8 cellular contexts compared by ENCODE assay signal in genomic region chr22:41237707-41238569, GRCh38. TPM values are rescaled to one million over a fixed set of nuclear protein-coding genes. Genes with fewer than 3 reads are reported as not detected.
DNase-seq lines count a peak whose midpoint lies in the region; ATAC-seq and TF ChIP-seq lines count a peak whose summit lies in the region.

No MANE protein-coding gene starts in this region.

- H3K9me3 Mint-ChIP-seq in naive thymus-derived CD8-positive, alpha-beta T cell: no peaks in the 10 kb centered on the region

- H3K27ac Mint-ChIP-seq in naive thymus-derived CD8-positive, alpha-beta T cell: peak overlapping the region in 3 of 10 donors; percentile 64 to 79 (median 67)

- peak; percentile 89 for TF ChIP-seq CTCF in GM10266 (IDR thresholded peaks at IDR 0.05; ENCODE audit: control insufficient read depth, insufficient read depth, low read depth, missing control alignments)
- peak; percentile 8 to 30 for TF ChIP-seq CTCF in fibroblast of lung (conservative IDR thresholded peaks at IDR 0.05 in 1 of 2, IDR thresholded peaks at IDR 0.05 in 1 of 2; ENCODE audit: low read depth in 1 of 2, low read length in 2 of 2)

- peak; percentile 94 for DNase-seq in GM10266 (ENCODE audit: extremely low spot score)
- peak; percentile 32 for DNase-seq in NCI-H774 (lab: John Stamatoyannopoulos, UW)
- peak; percentile 86 for DNase-seq in activated T-cell treated with anti-CD3 and anti-CD28 coated beads, Interleukin-2, amount 50 U/mL, for 1 hour
- peak; percentile 40 to 41 for DNase-seq in fibroblast of lung (ENCODE audit: low read depth in 2 of 2)
- peak in 9 of 10 donors; percentile 71 to 89 (median 82) for DNase-seq in naive thymus-derived CD8-positive, alpha-beta T cell
- DNase-seq in stimulated activated naive CD4-positive, alpha-beta T cell (lab: John Stamatoyannopoulos, UW): peak; percentile 70 to 86 (median 75)

- POLR2A ChIA-PET in naive thymus-derived CD8-positive, alpha-beta T cell (lab: Charles Lee): interaction anchor here (0.6 to 2.8 kb wide), 18 partner anchors 9 to 315 kb away, joined by 3 to 18 read pairs (median 4); partner anchors contain the start of genes EP300, RANGAP1, RBX1 and TEF

- ATAC-seq in HG02642 (IDR thresholded peaks at IDR 0.05; ENCODE audit: poor library complexity, unreplicated experiment) (peak; percentile 70), HG03139 (IDR thresholded peaks at IDR 0.05; ENCODE audit: unreplicated experiment) (no peak)
- peak; percentile 96 to 97 for ATAC-seq in naive thymus-derived CD8-positive, alpha-beta T cell

- peaks cover 3 to 17% (median 5%) of the 10 kb centered on the region in 4 donors for H3K4me1 Mint-ChIP-seq in naive thymus-derived CD8-positive, alpha-beta T cell

- no peak overlapping the region for H3K9ac ChIP-seq in fibroblast of lung (ENCODE audit: insufficient read depth, low read length)

- no peaks in the 10 kb centered on the region for H3K4me1 ChIP-seq in fibroblast of lung (ENCODE audit: control insufficient read depth, extremely low read depth, insufficient read depth, low read length)

- H3K4me2 ChIP-seq in fibroblast of lung (ENCODE audit: extremely low read depth, insufficient read depth, low read length): peak overlapping the region; percentile 41

- peaks cover 0 to 2% (median 0%) of the 10 kb centered on the region in 3 donors for H3K36me3 Mint-ChIP-seq in naive thymus-derived CD8-positive, alpha-beta T cell

- H3K9me3 ChIP-seq in fibroblast of lung (ENCODE audit: control insufficient read depth, insufficient read depth, low read depth, low read length): no peaks in the 10 kb centered on the region

- H3K36me3 ChIP-seq in fibroblast of lung (ENCODE audit: control insufficient read depth, insufficient read depth, low read length): no peaks in the 10 kb centered on the region

- H4K20me1 ChIP-seq in fibroblast of lung (ENCODE audit: control insufficient read depth, extremely low read depth, insufficient read depth, low read length): no peaks in the 10 kb centered on the region

- peak overlapping the region; percentile 30 for H2AFZ ChIP-seq in fibroblast of lung (ENCODE audit: low read length)

- H3K4me3 Mint-ChIP-seq in naive thymus-derived CD8-positive, alpha-beta T cell: peak overlapping the region in 9 of 10 donors; percentile 50 to 81 (median 71)

- H3K79me2 ChIP-seq in fibroblast of lung (ENCODE audit: control insufficient read depth, insufficient read depth, low read length): no peaks in the 10 kb centered on the region

- no peaks in the 10 kb centered on the region for H3K27me3 ChIP-seq in fibroblast of lung (ENCODE audit: control insufficient read depth, insufficient read depth, low read length)

- H3K27ac ChIP-seq in fibroblast of lung (ENCODE audit: insufficient read depth, low read length): no peak overlapping the region

- peak overlapping the region in 2 of 4 experiments; percentile 6 to 25 for H3K4me3 ChIP-seq in fibroblast of lung (replicated peaks in 1 of 4; ENCODE audit: control extremely low read depth in 1 of 4, insufficient read depth in 1 of 4, low read depth in 3 of 4, low read length in 4 of 4)

- no peaks in the 10 kb centered on the region for H3K27me3 Mint-ChIP-seq in naive thymus-derived CD8-positive, alpha-beta T cell

RNA-seq across cellular contexts. Expression of gene CHADL, which starts 2.8 kb away (rescaled TPM):
- 2.1 and 3.1 TPM in 2 replicates for total RNA-seq in fibroblast of lung
- polyA plus RNA-seq in fibroblast of lung: 0.10 and 0.14 TPM in 2 replicates
- 0.24 and 0.45 TPM in 2 replicates for polyA plus RNA-seq in fibroblast of lung (2012)
- polyA minus RNA-seq in fibroblast of lung (ENCODE audit: low replicate concordance): 0.51 TPM in 1 of 2 replicates, not detected in the other
- total RNA-seq in naive thymus-derived CD8-positive, alpha-beta T cell: under 1 TPM; 0.83 to 0.85 TPM
- polyA plus RNA-seq in naive thymus-derived CD8-positive, alpha-beta T cell: 1 to 10 TPM in 2 of 3 donors, under 1 TPM in 1; 0.49 to 1.7 (median 1.3) TPM

RNA-seq across cellular contexts. Expression of gene L3MBTL2, which starts 32.8 kb away (rescaled TPM):
- 15.4 and 16.0 TPM in 2 replicates for total RNA-seq in fibroblast of lung
- polyA plus RNA-seq in fibroblast of lung: 19.3 and 27.7 TPM in 2 replicates
- polyA plus RNA-seq in fibroblast of lung (2012): 14.9 and 22.4 TPM in 2 replicates
- polyA minus RNA-seq in fibroblast of lung (ENCODE audit: low replicate concordance): 33.3 and 48.8 TPM in 2 replicates
- total RNA-seq in naive thymus-derived CD8-positive, alpha-beta T cell: 10 to 100 TPM; 42.2 to 44.2 TPM
- 10 to 100 TPM; 27.5 to 39.9 (median 34.0) TPM for polyA plus RNA-seq in naive thymus-derived CD8-positive, alpha-beta T cell

RNA-seq across cellular contexts. Expression of gene RANGAP1, which starts 48.0 kb away (rescaled TPM):
- 28.0 and 59.9 TPM in 2 replicates for total RNA-seq in fibroblast of lung
- 37.2 and 105 TPM in 2 replicates for polyA plus RNA-seq in fibroblast of lung
- polyA plus RNA-seq in fibroblast of lung (2012): 48.7 and 146 TPM in 2 replicates
- 90.0 and 266 TPM in 2 replicates for polyA minus RNA-seq in fibroblast of lung (ENCODE audit: low replicate concordance)
- 10 to 100 TPM; 80.0 to 86.6 TPM for total RNA-seq in naive thymus-derived CD8-positive, alpha-beta T cell
- polyA plus RNA-seq in naive thymus-derived CD8-positive, alpha-beta T cell: 10 to 100 TPM; 18.9 to 30.1 (median 23.8) TPM

Comparison
In these comparisons a context has a peak if more than half of its experiments do, and no peak if none do; other contexts are left out.
1. DNase-seq: peak in every context shown above with its lines; median percentile 94 in GM10266; 86 in activated T-cell treated with anti-CD3 and anti-CD28 coated beads, Interleukin-2, amount 50 U/mL, for 1 hour; 82 in naive thymus-derived CD8-positive, alpha-beta T cell; 75 in stimulated activated naive CD4-positive, alpha-beta T cell; 40 in fibroblast of lung; 32 in NCI-H774.